Comparison of ENCODE assay signal across 9 cellular contexts in the genomic region with DNA sequence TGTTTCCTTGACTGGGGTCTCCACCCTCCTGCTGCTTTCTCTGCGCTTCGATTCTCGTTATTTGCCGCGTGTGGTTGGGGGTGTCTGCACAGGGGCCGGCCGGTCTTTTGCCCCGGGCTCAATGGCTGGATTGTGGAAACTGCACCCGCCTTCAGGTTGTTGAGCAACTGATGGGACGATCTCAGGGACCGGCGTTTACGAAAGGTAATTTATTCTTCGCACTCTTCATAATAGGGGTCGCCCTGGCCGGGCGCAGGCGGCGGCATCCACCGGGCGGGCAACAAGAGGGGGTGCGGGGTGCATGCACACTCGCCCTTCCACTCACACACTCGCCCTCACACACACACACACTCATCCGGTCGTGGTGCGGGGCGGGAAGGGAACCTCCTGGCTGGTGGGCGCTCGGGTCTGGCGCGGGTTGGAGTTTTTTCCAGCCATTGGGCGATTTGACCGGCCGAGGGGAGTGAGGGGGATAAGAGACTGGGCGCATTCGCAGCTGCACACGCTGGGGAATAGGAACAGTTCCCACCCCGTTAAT. TPM values are rescaled to one million over a fixed set of nuclear protein-coding genes. Genes with fewer than 3 reads are reported as not detected.
DNase-seq lines count a peak whose midpoint lies in the region; ATAC-seq and TF ChIP-seq lines count a peak whose summit lies in the region.
"Had no signal": no experiment of that assay in that cellular context is flagged by ENCODE, and none has a peak within 500 bp of the region (broad histone marks: within the 10 kb centered on the region; RNA-seq: fewer than 3 reads in every experiment).

No MANE protein-coding gene starts in this region.

- H3K27me3 Mint-ChIP-seq in GM23338 (ENCODE audit: insufficient read depth, low read depth, poor library complexity): peaks cover 42% of the 10 kb centered on the region
- peaks cover 41% of the 10 kb centered on the region for H3K27me3 Mint-ChIP-seq in activated CD4-positive, alpha-beta memory T cell treated with anti-CD3 and anti-CD28 coated beads for 36 hours

- TF ChIP-seq CTCF in GM23338 (conservative IDR thresholded peaks at IDR 0.05; ENCODE audit: low read depth in 2 of 2) (no peak), WERI-Rb-1 (IDR thresholded peaks at IDR 0.05; ENCODE audit: low read depth, low read length) (no peak)

- no peaks in the 10 kb centered on the region; the same call in 1 of the 2 replicates for H3F3A ChIP-seq in GM23338 (replicated peaks; ENCODE audit: low read depth)

- H3K4me1 ChIP-seq in GM23338 (ENCODE audit: insufficient read depth): peaks cover 39% of the 10 kb centered on the region
- H3K4me1 ChIP-seq in right cardiac atrium (ENCODE audit: control insufficient read depth, insufficient read depth, low read length): no peaks in the 10 kb centered on the region

- H3K4me3 ChIP-seq in GM23338 (peak overlapping the region; percentile 82), WERI-Rb-1 (ENCODE audit: low read depth, low read length) (peak overlapping the region; percentile 76), right cardiac atrium (ENCODE audit: low read length) (peak overlapping the region; percentile 54)

- H3K36me3 ChIP-seq in GM23338 (ENCODE audit: insufficient read depth): no peaks in the 10 kb centered on the region
- H3K36me3 ChIP-seq in WERI-Rb-1: no peaks in the 10 kb centered on the region

- no peak overlapping the region for H3K27ac Mint-ChIP-seq in GM23338
- no peak overlapping the region for H3K27ac Mint-ChIP-seq in activated CD4-positive, alpha-beta memory T cell treated with anti-CD3 and anti-CD28 coated beads for 36 hours
- H3K27ac Mint-ChIP-seq: activated naive CD8-positive, alpha-beta T cell treated with anti-CD3 and anti-CD28 coated beads, Interleukin-2, amount 50 U/mL, for 24 hours had no signal

- H3K36me3 Mint-ChIP-seq in GM23338 (ENCODE audit: low read depth): peaks cover 2% of the 10 kb centered on the region; the same call in 2 of the 3 replicates
- peaks cover 4% of the 10 kb centered on the region for H3K36me3 Mint-ChIP-seq in activated CD4-positive, alpha-beta memory T cell treated with anti-CD3 and anti-CD28 coated beads for 36 hours

- peaks cover 56% of the 10 kb centered on the region for H3K79me2 ChIP-seq in GM23338 (replicated peaks; ENCODE audit: insufficient read depth)

- H3K9me2 ChIP-seq in GM23338 (ENCODE audit: insufficient read depth): no peaks in the 10 kb centered on the region

- peaks cover 8% of the 10 kb centered on the region; the same call in 1 of the 2 replicates for H4K20me1 ChIP-seq in GM23338 (replicated peaks; ENCODE audit: insufficient read depth)

- WGBS in right cardiac atrium: under 1% methylated on average over 39 of the region's 39 CpGs

- intact Hi-C loops in right cardiac atrium (cut with DNase I): no loop called here
- intact Hi-C loops in sciatic nerve (cut with DNase I): no loop called here
- intact Hi-C loops in activated CD4-positive, alpha-beta memory T cell treated with anti-CD3 and anti-CD28 coated beads for 36 hours (cut with micrococcal nuclease): no loop called here

- DNase-seq in GM23338 (ENCODE audit: low spot score) (peak; percentile 50), WERI-Rb-1 (peak; percentile 10), right cardiac atrium (peak in 2 of 3 donors; percentile 20 to 47), sciatic nerve (ENCODE audit: low spot score) (no peak), kidney tubule cell (ENCODE audit: low spot score) (no peak), dermis blood vessel endothelial cell (no peak), SKM-1 treated with dmso at 0.1 percent for 144 hours (lab: John Stamatoyannopoulos, UW; ENCODE audit: unreplicated experiment) (no peak)
- no peak for DNase-seq in activated CD4-positive, alpha-beta memory T cell treated with anti-CD3 and anti-CD28 coated beads for 36 hours
- DNase-seq: activated naive CD8-positive, alpha-beta T cell treated with anti-CD3 and anti-CD28 coated beads, Interleukin-2, amount 50 U/mL, for 24 hours had no signal

- H3K4me2 ChIP-seq in GM23338: peak overlapping the region; percentile 93

- H3K27me3 ChIP-seq in GM23338 (ENCODE audit: insufficient read depth): peaks cover 50% of the 10 kb centered on the region
- H3K27me3 ChIP-seq in WERI-Rb-1 (ENCODE audit: insufficient read depth, low read depth, severe bottlenecking): peaks cover 10% of the 10 kb centered on the region
- H3K27me3 ChIP-seq in right cardiac atrium (ENCODE audit: control insufficient read depth, insufficient read depth): peaks cover 2% of the 10 kb centered on the region

- H3K27ac ChIP-seq in GM23338 (ENCODE audit: low read depth) (no peak overlapping the region), WERI-Rb-1 (no peak overlapping the region), right cardiac atrium (ENCODE audit: low read length) (no peak overlapping the region)

- ATAC-seq in GM23338 (peak; percentile 4), right cardiac atrium (peak in 1 of 2 donors; percentile 12), sciatic nerve (peak; percentile 55)
- ATAC-seq: activated naive CD8-positive, alpha-beta T cell treated with anti-CD3 and anti-CD28 coated beads, Interleukin-2, amount 50 U/mL, for 24 hours had no signal

- H3K9me3 Mint-ChIP-seq in GM23338: no peaks in the 10 kb centered on the region
- no peaks in the 10 kb centered on the region for H3K9me3 Mint-ChIP-seq in activated CD4-positive, alpha-beta memory T cell treated with anti-CD3 and anti-CD28 coated beads for 36 hours
- H3K9me3 Mint-ChIP-seq: activated naive CD8-positive, alpha-beta T cell treated with anti-CD3 and anti-CD28 coated beads, Interleukin-2, amount 50 U/mL, for 24 hours had no signal

- peak overlapping the region; percentile 80 for H2AFZ ChIP-seq in GM23338

- peak overlapping the region; percentile 95 for H3K4me3 Mint-ChIP-seq in GM23338
- no peak overlapping the region for H3K4me3 Mint-ChIP-seq in activated CD4-positive, alpha-beta memory T cell treated with anti-CD3 and anti-CD28 coated beads for 36 hours
- H3K4me3 Mint-ChIP-seq: activated naive CD8-positive, alpha-beta T cell treated with anti-CD3 and anti-CD28 coated beads, Interleukin-2, amount 50 U/mL, for 24 hours had no signal

- H3K9me3 ChIP-seq in WERI-Rb-1 (ENCODE audit: severe bottlenecking): no peaks in the 10 kb centered on the region
- H3K9me3 ChIP-seq in right cardiac atrium (ENCODE audit: control insufficient read depth, low read length): no peaks in the 10 kb centered on the region

- CTCF ChIA-PET in activated CD4-positive, alpha-beta memory T cell treated with anti-CD3 and anti-CD28 coated beads for 36 hours (lab: Charles Lee): no interaction called here

- peaks cover 38% of the 10 kb centered on the region for H3K4me1 Mint-ChIP-seq in GM23338
- H3K4me1 Mint-ChIP-seq in activated CD4-positive, alpha-beta memory T cell treated with anti-CD3 and anti-CD28 coated beads for 36 hours (ENCODE audit: low read depth): peaks cover 2% of the 10 kb centered on the region
- H3K4me1 Mint-ChIP-seq: activated naive CD8-positive, alpha-beta T cell treated with anti-CD3 and anti-CD28 coated beads, Interleukin-2, amount 50 U/mL, for 24 hours had no signal

- POLR2A ChIA-PET in activated CD4-positive, alpha-beta memory T cell treated with anti-CD3 and anti-CD28 coated beads for 36 hours (lab: Charles Lee): no interaction called here

TF ChIP-seq in GM23338, 12 proteins besides CTCF, POLR2A, EP300 and RAD21 (continues in another document):
- no peak for TF ChIP-seq REST (IDR thresholded peaks at IDR 0.05; ENCODE audit: unreplicated experiment)

RNA-seq across cellular contexts. Expression of gene ADGRL3, which starts 1.5 kb away (rescaled TPM):
- total RNA-seq in GM23338 (2014; rRNA removed; shearing (Covaris generic)): 15.2 and 16.5 TPM in 2 replicates
- polyA plus RNA-seq in GM23338 (2016; fragmentation: Nextera tagmentation; extraction: Ambion mirVana) (9.0 and 9.7 TPM in 2 replicates), right cardiac atrium (0.52 TPM)
- total RNA-seq in right cardiac atrium (1 to 10 TPM; 1.4 to 3.8 (median 3.2) TPM), sciatic nerve (45.9 TPM), dermis blood vessel endothelial cell (under 0.01 and 0.05 TPM in 2 replicates)
- total RNA-seq in activated CD4-positive, alpha-beta memory T cell treated with anti-CD3 and anti-CD28 coated beads for 36 hours: not detected

Comparison
In these comparisons a context has a peak if more than half of its experiments do, and no peak if none do; other contexts are left out.
1. DNase-seq: peak in GM23338 (single experiment), WERI-Rb-1 (single experiment) and right cardiac atrium (2 of 3); none in sciatic nerve (single experiment), activated CD4-positive, alpha-beta memory T cell treated with anti-CD3 and anti-CD28 coated beads for 36 hours (single experiment), kidney tubule cell (single experiment), dermis blood vessel endothelial cell (single experiment) and SKM-1 treated with dmso at 0.1 percent for 144 hours (single experiment).
2. Peak in every context shown above with its lines, with median percentiles within 50 percentile points of each other: H3K4me3 ChIP-seq.